1 cellular context compared by ENCODE assay signal in genomic region chr13:92734545-92734944, GRCh38.
TF ChIP-seq lines count a peak whose summit lies in the region.

No MANE protein-coding gene starts in this region.

TF ChIP-seq in A549, 52 proteins besides CTCF, POLR2A, EP300 and RAD21:
- TF ChIP-seq, protein P1, sequence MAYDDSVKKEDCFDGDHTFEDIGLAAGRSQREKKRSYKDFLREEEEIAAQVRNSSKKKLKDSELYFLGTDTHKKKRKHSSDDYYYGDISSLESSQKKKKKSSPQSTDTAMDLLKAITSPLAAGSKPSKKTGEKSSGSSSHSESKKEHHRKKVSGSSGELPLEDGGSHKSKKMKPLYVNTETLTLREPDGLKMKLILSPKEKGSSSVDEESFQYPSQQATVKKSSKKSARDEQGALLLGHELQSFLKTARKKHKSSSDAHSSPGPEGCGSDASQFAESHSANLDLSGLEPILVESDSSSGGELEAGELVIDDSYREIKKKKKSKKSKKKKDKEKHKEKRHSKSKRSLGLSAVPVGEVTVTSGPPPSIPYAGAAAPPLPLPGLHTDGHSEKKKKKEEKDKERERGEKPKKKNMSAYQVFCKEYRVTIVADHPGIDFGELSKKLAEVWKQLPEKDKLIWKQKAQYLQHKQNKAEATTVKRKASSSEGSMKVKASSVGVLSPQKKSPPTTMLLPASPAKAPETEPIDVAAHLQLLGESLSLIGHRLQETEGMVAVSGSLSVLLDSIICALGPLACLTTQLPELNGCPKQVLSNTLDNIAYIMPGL (CRISPR knock-in tag; IDR thresholded peaks at IDR 0.05; ENCODE audit: borderline replicate concordance) = no peak
- TF ChIP-seq MAFK (IDR thresholded peaks at IDR 0.05; ENCODE audit: partially characterized antibody) = peak; percentile 78
